ENCODE assay signal across 13 cellular contexts in genomic region chr12:52926596-52927241, GRCh38. TPM values are rescaled to one million over a fixed set of nuclear protein-coding genes. Genes with fewer than 3 reads are reported as not detected.
DNase-seq lines count a peak whose midpoint lies in the region; ATAC-seq, FAIRE-seq and TF ChIP-seq lines count a peak whose summit lies in the region.
"Had no signal": no experiment of that assay in that cellular context is flagged by ENCODE, and none has a peak within 500 bp of the region (broad histone marks: within the 10 kb centered on the region; RNA-seq: fewer than 3 reads in every experiment).

No MANE protein-coding gene starts in this region.

- intact Hi-C loops in K562 (cut with micrococcal nuclease) = loop anchor here (2.0 kb wide), 1 partner anchor 22 kb away; the partner anchor contains the start of gene KRT18

- H3K79me1 ChIP-seq in mesenchymal stem cell (replicated peaks; ENCODE audit: low read length, poor library complexity, severe bottlenecking) = peaks cover 6% of the 10 kb centered on the region

- in situ Hi-C loops in K562 (cut with MboI) = no loop called here

- H4K8ac ChIP-seq in mesenchymal stem cell (ENCODE audit: low read length) = peak overlapping the region; percentile 57

- peak overlapping the region; percentile 84 to 93 for H3K18ac ChIP-seq in mesenchymal stem cell (ENCODE audit: low read depth in 1 of 2, low read length in 2 of 2)

- peak overlapping the region; percentile 76 to 81 for H3K4ac ChIP-seq in mesenchymal stem cell (ENCODE audit: low read depth in 1 of 2, low read length in 2 of 2)

- CTCF ChIA-PET in K562 (lab: Yijun Ruan, JAX; ENCODE audit: low intra/inter-chr PET ratio) = no interaction called here

- TF ChIP-seq CTCF in K562 (IDR thresholded peaks at IDR 0.05 in 2 of 3, conservative IDR thresholded peaks at IDR 0.05 in 1 of 3; ENCODE audit: insufficient read depth in 2 of 3, low read depth in 1 of 3, low read length in 3 of 3) (no peak), type B pancreatic cell (conservative IDR thresholded peaks at IDR 0.05) (no peak)

- POLR2A ChIA-PET in K562 (lab: Yijun Ruan, JAX) = interaction anchor here (0.6 to 3.1 kb wide), 4 partner anchors 15 to 30 kb away, joined by 3 to 17 read pairs (median 4); no protein-coding TSS in a partner anchor

- H3K36me3 ChIP-seq in K562 (ENCODE audit: control insufficient read depth, insufficient read depth, low read length) = no peaks in the 10 kb centered on the region
- no peaks in the 10 kb centered on the region for H3K36me3 ChIP-seq in mesenchymal stem cell (ENCODE audit: control insufficient read depth in 1 of 2, insufficient read depth in 2 of 2, low read depth in 1 of 2, low read length in 2 of 2)

- H3K4me1 Mint-ChIP-seq in type B pancreatic cell (ENCODE audit: unreplicated experiment) = peaks cover 38% of the 10 kb centered on the region
- H3K4me1 Mint-ChIP-seq: T-cell had no signal

- peaks cover 31 to 48% of the 10 kb centered on the region in 2 experiments for H3K4me1 ChIP-seq in K562 (replicated peaks in 1 of 2; ENCODE audit: control insufficient read depth in 2 of 2, insufficient read depth in 2 of 2, low read length in 2 of 2)
- H3K4me1 ChIP-seq in mesenchymal stem cell (ENCODE audit: control insufficient read depth, insufficient read depth, low read depth, low read length) = peaks cover 29% of the 10 kb centered on the region

- H3K9me3 ChIP-seq in K562 (replicated peaks; ENCODE audit: control insufficient read depth, insufficient read depth, low read depth, low read length) (no peaks in the 10 kb centered on the region), mesenchymal stem cell (ENCODE audit: control insufficient read depth, low read length) (no peaks in the 10 kb centered on the region)

- H3K4me3 Mint-ChIP-seq in type B pancreatic cell = peak overlapping the region; percentile 26
- H3K4me3 Mint-ChIP-seq: activated CD8-positive, alpha-beta T cell treated with anti-CD3 and anti-CD28 coated beads for 36 hours; T-cell had no signal

- no peaks in the 10 kb centered on the region for H3K36me3 Mint-ChIP-seq in activated naive CD4-positive, alpha-beta T cell treated with anti-CD3 and anti-CD28 coated beads, Interleukin-2, amount 50 U/mL, for 72 hours
- H3K36me3 Mint-ChIP-seq in type B pancreatic cell = no peaks in the 10 kb centered on the region
- H3K36me3 Mint-ChIP-seq: T-cell had no signal

- H3K27ac ChIP-seq in K562 (ENCODE audit: extremely low read depth, low read depth, low read length) (no peak overlapping the region; the same call in 2 of the 3 replicates), mesenchymal stem cell (ENCODE audit: low read length, poor library complexity, severe bottlenecking) (peak overlapping the region; percentile 88)

- H2AFZ ChIP-seq in K562 (ENCODE audit: low read depth, low read length) (no peak overlapping the region), mesenchymal stem cell (ENCODE audit: low read depth, low read length) (no peak overlapping the region)

- H3K4me3 ChIP-seq in K562 (no peak overlapping the region), mesenchymal stem cell (ENCODE audit: insufficient read depth in 1 of 2, low read depth in 1 of 2, low read length in 2 of 2) (no peak overlapping the region)

- H2BK120ac ChIP-seq in mesenchymal stem cell (ENCODE audit: low read depth, low read length) = peak overlapping the region; percentile 96

- TF ChIP-seq EP300 in K562 (IDR thresholded peaks at IDR 0.05; ENCODE audit: low read length) = no peak

- no peaks in the 10 kb centered on the region for H3K27me3 Mint-ChIP-seq in type B pancreatic cell

- TF ChIP-seq RAD21 in K562 (CRISPR knock-in tag; conservative IDR thresholded peaks at IDR 0.05 in 1 of 2, IDR thresholded peaks at IDR 0.05 in 1 of 2) = no peak

- H3K14ac ChIP-seq in mesenchymal stem cell (ENCODE audit: low read length in 2 of 2) = no peak overlapping the region

- H2BK15ac ChIP-seq in mesenchymal stem cell (ENCODE audit: low read depth, poor library complexity, severe bottlenecking) = peak overlapping the region; percentile 39

- H3K9me3 Mint-ChIP-seq in activated naive CD4-positive, alpha-beta T cell treated with anti-CD3 and anti-CD28 coated beads, Interleukin-2, amount 50 U/mL, for 72 hours = no peaks in the 10 kb centered on the region
- H3K9me3 Mint-ChIP-seq in type B pancreatic cell = no peaks in the 10 kb centered on the region
- H3K9me3 Mint-ChIP-seq: activated CD8-positive, alpha-beta T cell treated with anti-CD3 and anti-CD28 coated beads for 36 hours; T-cell had no signal

- H2BK12ac ChIP-seq in mesenchymal stem cell (ENCODE audit: low read length in 2 of 2) = peak overlapping the region; percentile 95

- no peaks in the 10 kb centered on the region for H3K79me2 ChIP-seq in K562 (ENCODE audit: control insufficient read depth, insufficient read depth, low read length)

- H3K27me3 ChIP-seq in K562 (ENCODE audit: control insufficient read depth in 2 of 2, insufficient read depth in 2 of 2, low read length in 2 of 2) = no peaks in the 10 kb centered on the region
- peaks cover 0 to 10% of the 10 kb centered on the region in 2 experiments for H3K27me3 ChIP-seq in mesenchymal stem cell (ENCODE audit: control insufficient read depth in 1 of 2, insufficient read depth in 1 of 2, low read length in 2 of 2)

- TF ChIP-seq POLR2A in K562 (conservative IDR thresholded peaks at IDR 0.05) = no peak

- no TSS peak for BruUV-seq in K562 (replicated peaks; lab: Mats Ljungman, UMichigan)

- H2AK5ac ChIP-seq in mesenchymal stem cell (ENCODE audit: low read length, severe bottlenecking) = peak overlapping the region; percentile 61

- ATAC-seq in activated naive CD4-positive, alpha-beta T cell treated with anti-CD3 and anti-CD28 coated beads, Interleukin-2, amount 50 U/mL, for 72 hours = no peak
- ATAC-seq in K562 = no peak
- ATAC-seq: activated CD8-positive, alpha-beta T cell treated with anti-CD3 and anti-CD28 coated beads for 36 hours; T-cell had no signal

- H3K23ac ChIP-seq in mesenchymal stem cell (ENCODE audit: low read length in 2 of 2) = no peak overlapping the region

- H3K9me1 ChIP-seq in K562 (ENCODE audit: control insufficient read depth, insufficient read depth, low read length) = no peaks in the 10 kb centered on the region

- no peaks in the 10 kb centered on the region for H4K20me1 ChIP-seq in K562 (replicated peaks; ENCODE audit: control insufficient read depth, insufficient read depth, low read length)

- peak overlapping the region; percentile 24 to 45 for H3K27ac Mint-ChIP-seq in activated naive CD4-positive, alpha-beta T cell treated with anti-CD3 and anti-CD28 coated beads, Interleukin-2, amount 50 U/mL, for 72 hours
- peak overlapping the region; percentile 95 for H3K27ac Mint-ChIP-seq in type B pancreatic cell
- H3K27ac Mint-ChIP-seq: activated CD8-positive, alpha-beta T cell treated with anti-CD3 and anti-CD28 coated beads for 36 hours; T-cell had no signal

- H3K9ac ChIP-seq in K562 (ENCODE audit: insufficient read depth in 1 of 2, low read depth in 2 of 2, low read length in 2 of 2) = peak overlapping the region in 1 of 2 experiments; percentile 26; a peak in 1 of 4 replicates
- H3K9ac ChIP-seq in mesenchymal stem cell (ENCODE audit: low read length) = no peak overlapping the region

- H4K91ac ChIP-seq in mesenchymal stem cell (ENCODE audit: low read length) = peak overlapping the region; percentile 91

- H3K4me2 ChIP-seq in K562 (ENCODE audit: insufficient read depth, low read length) (no peak overlapping the region), mesenchymal stem cell (ENCODE audit: low read length, poor library complexity, severe bottlenecking) (no peak overlapping the region)

- no peak for DNase-seq in activated naive CD4-positive, alpha-beta T cell treated with anti-CD3 and anti-CD28 coated beads, Interleukin-2, amount 50 U/mL, for 72 hours (ENCODE audit: low spot score in 2 of 2)
- no peak for DNase-seq in activated naive CD4-positive, alpha-beta T cell treated with Interleukin-2 at 50 U/mL for 16 hours
- peak in 1 of 4 experiments; percentile 10 for DNase-seq in K562 (ENCODE audit: extremely low read depth in 1 of 4, low spot score in 3 of 4)
- no peak for DNase-seq in mesenchymal stem cell
- DNase-seq in type B pancreatic cell (ENCODE audit: extremely low spot score, unreplicated experiment) = no peak
- DNase-seq in stimulated activated CD4-positive, alpha-beta T cell treated with anti-CD3 and anti-CD28 coated beads, Interleukin-2, amount 100 ng/mL, for 24 hours = no peak
- DNase-seq in iPS-NIHi7 (ENCODE audit: extremely low spot score) = no peak
- DNase-seq in NCI-H446 (lab: John Stamatoyannopoulos, UW) = no peak
- DNase-seq: activated CD8-positive, alpha-beta T cell treated with anti-CD3 and anti-CD28 coated beads for 36 hours; activated naive CD4-positive, alpha-beta T cell treated with anti-CD3 and anti-CD28 coated beads, Interleukin-2, amount 50 U/mL, for 16 hours; effector memory CD4-positive, alpha-beta T cell; hypothalamus; T-cell had no signal

- WGBS in K562 (ENCODE audit: insufficient coverage, low coverage, missing lambda C conversion rate) = 67% methylated on average over 4 of the region's 4 CpGs
- WGBS in mesenchymal stem cell = 84% methylated on average over 3 of the region's 4 CpGs

- no peak overlapping the region for H2BK5ac ChIP-seq in mesenchymal stem cell (ENCODE audit: low read depth, low read length, poor library complexity, severe bottlenecking)

- no peak for FAIRE-seq in K562 (lab: Jason Lieb, UNC)

RNA-seq across cellular contexts. Expression of gene KRT8, which starts 21.8 kb away (rescaled TPM):
- under 1 TPM; 0.34 to 0.66 TPM for total RNA-seq in activated naive CD4-positive, alpha-beta T cell treated with anti-CD3 and anti-CD28 coated beads, Interleukin-2, amount 50 U/mL, for 72 hours
- 132 and 303 TPM in 2 replicates for total RNA-seq in K562 (2011; cell fraction: chromatin; rRNA removed; ENCODE audit: low replicate concordance)
- 225 and 301 TPM in 2 replicates for total RNA-seq in K562 (2011; cell fraction: nucleolus; rRNA removed)
- total RNA-seq in K562 (2011; cell fraction: nucleoplasm; rRNA removed) = 196 and 242 TPM in 2 replicates
- total RNA-seq in K562 (2014; rRNA removed) = 262 and 326 TPM in 2 replicates
- 157 and 159 TPM in 2 replicates for total RNA-seq in K562 (2014; rRNA removed; fragmentation: Illumina TruSeq; extraction: Trizol)
- total RNA-seq in K562 (2015; rRNA removed; fragmentation: Illumina TruSeq; extraction: Trizol) = 193 and 197 TPM in 2 replicates
- 364 and 392 TPM in 2 replicates for total RNA-seq in K562 (2021)
- 616 and 661 TPM in 2 replicates for polyA plus RNA-seq in K562 (2011; rRNA removed)
- polyA plus RNA-seq in K562 (2011; cell fraction: cytosol; rRNA removed) = 730 and 1,428 TPM in 2 replicates
- 253 and 293 TPM in 2 replicates for polyA plus RNA-seq in K562 (2011; cell fraction: nucleus; rRNA removed)
- 420 and 432 TPM in 2 replicates for polyA plus RNA-seq in K562 (2012)
- 260 and 315 TPM in 2 replicates for polyA plus RNA-seq in K562 (2014; fragmentation: Illumina TruSeq; extraction: Trizol)
- 10 to 100 TPM; 41.5 to 49.8 TPM for polyA plus RNA-seq in K562 (2014; fragmentation: Nextera tagmentation; extraction: Ambion mirVana)
- 388 and 435 TPM in 2 replicates for polyA plus RNA-seq in K562 (2014; rRNA removed)
- polyA minus RNA-seq in K562 (2011; rRNA and poly(A)+ RNA removed) = 930 and 1,077 TPM in 2 replicates
- 578 and 629 TPM in 2 replicates for polyA minus RNA-seq in K562 (2011; cell fraction: cytosol; rRNA and poly(A)+ RNA removed)
- polyA minus RNA-seq in K562 (2011; cell fraction: nucleus; rRNA and poly(A)+ RNA removed) = 134 and 183 TPM in 2 replicates
- polyA plus RNA-seq in mesenchymal stem cell (2013, experiment 1 of 2) = 1,135 TPM
- 1,108 TPM for polyA plus RNA-seq in mesenchymal stem cell (2013, experiment 2 of 2)
- total RNA-seq in type B pancreatic cell (ENCODE audit: low replicate concordance) = 768 and 2,227 TPM in 2 replicates

RNA-seq across cellular contexts. Expression of gene KRT18, which starts 22.2 kb away (rescaled TPM):
- 1 to 10 TPM; 7.7 to 8.5 TPM for total RNA-seq in activated naive CD4-positive, alpha-beta T cell treated with anti-CD3 and anti-CD28 coated beads, Interleukin-2, amount 50 U/mL, for 72 hours
- 104 and 217 TPM in 2 replicates for total RNA-seq in K562 (2011; cell fraction: chromatin; rRNA removed; ENCODE audit: low replicate concordance)
- total RNA-seq in K562 (2011; cell fraction: nucleolus; rRNA removed) = 123 and 155 TPM in 2 replicates
- 141 and 184 TPM in 2 replicates for total RNA-seq in K562 (2011; cell fraction: nucleoplasm; rRNA removed)
- total RNA-seq in K562 (2014; rRNA removed) (486 and 561 TPM in 2 replicates), K562 (2014; rRNA removed; fragmentation: Illumina TruSeq; extraction: Trizol) (206 and 246 TPM in 2 replicates), K562 (2015; rRNA removed; fragmentation: Illumina TruSeq; extraction: Trizol) (279 and 281 TPM in 2 replicates), K562 (2021) (332 and 346 TPM in 2 replicates), type B pancreatic cell (ENCODE audit: low replicate concordance) (480 and 1,293 TPM in 2 replicates)
- polyA plus RNA-seq in K562 (2011; rRNA removed) (349 and 358 TPM in 2 replicates), K562 (2014; fragmentation: Illumina TruSeq; extraction: Trizol) (323 and 346 TPM in 2 replicates), K562 (2014; fragmentation: Nextera tagmentation; extraction: Ambion mirVana) (10 to 100 TPM; 26.3 to 34.2 TPM), K562 (2014; rRNA removed) (231 and 235 TPM in 2 replicates)
- 448 and 603 TPM in 2 replicates for polyA plus RNA-seq in K562 (2011; cell fraction: cytosol; rRNA removed)
- 384 and 542 TPM in 2 replicates for polyA plus RNA-seq in K562 (2011; cell fraction: nucleus; rRNA removed)
- 369 and 519 TPM in 2 replicates for polyA plus RNA-seq in K562 (2012)
- polyA minus RNA-seq in K562 (2011; rRNA and poly(A)+ RNA removed) = 306 and 320 TPM in 2 replicates
- polyA minus RNA-seq in K562 (2011; cell fraction: cytosol; rRNA and poly(A)+ RNA removed) = 439 and 476 TPM in 2 replicates
- polyA minus RNA-seq in K562 (2011; cell fraction: nucleus; rRNA and poly(A)+ RNA removed) = 86.2 and 137 TPM in 2 replicates
- 831 TPM for polyA plus RNA-seq in mesenchymal stem cell (2013, experiment 1 of 2)
- polyA plus RNA-seq in mesenchymal stem cell (2013, experiment 2 of 2) = 807 TPM

Comparison
In these comparisons a context has a peak if more than half of its experiments do, and no peak if none do; other contexts are left out.
1. RNA of gene KRT8, which starts 21.8 kb away (total RNA-seq): 768 to 2,227 TPM in type B pancreatic cell and 132 to 392 TPM in K562; 0.34 to 0.66 TPM in activated naive CD4-positive, alpha-beta T cell treated with anti-CD3 and anti-CD28 coated beads, Interleukin-2, amount 50 U/mL, for 72 hours; every median in the first group is over 10 times any median in the second.
2. RNA of gene KRT18, which starts 22.2 kb away (total RNA-seq): 480 to 1,293 TPM in type B pancreatic cell and 104 to 561 TPM in K562; 7.7 to 8.5 TPM in activated naive CD4-positive, alpha-beta T cell treated with anti-CD3 and anti-CD28 coated beads, Interleukin-2, amount 50 U/mL, for 72 hours; every median in the first group is over 10 times any median in the second.